Comparison of ENCODE assay signal across 19 cellular contexts in genomic region chr14:103100281-103101121, GRCh38. TPM values are rescaled to one million over a fixed set of nuclear protein-coding genes. Genes with fewer than 3 reads are reported as not detected.
A peak's percentile ranks its signal among the peaks of the same experiment; 100 is the strongest.
DNase-seq lines count a peak whose midpoint lies in the region; ATAC-seq, FAIRE-seq and TF ChIP-seq lines count a peak whose summit lies in the region.
"Had no signal": no experiment of that assay in that cellular context is flagged by ENCODE, and none has a peak within 500 bp of the region (broad histone marks: within the 10 kb centered on the region; RNA-seq: fewer than 3 reads in every experiment).

No MANE protein-coding gene starts in this region.

- in situ Hi-C loops in K562 (cut with MboI), result loop anchor here (10.0 kb wide), 1 partner anchor 194 kb away; no protein-coding TSS in a partner anchor

- FAIRE-seq in K562 (lab: Jason Lieb, UNC), result no peak
- FAIRE-seq: A204.1 had no signal

- BruUV-seq in K562 (replicated peaks; lab: Mats Ljungman, UMichigan), result TSS peak; percentile 36

- peaks cover 11% of the 10 kb centered on the region; the same call in 2 of the 3 replicates for H3K79me2 ChIP-seq in K562 (ENCODE audit: control insufficient read depth, insufficient read depth, low read length)

- H3K36me3 ChIP-seq in heart right ventricle (no peaks in the 10 kb centered on the region), K562 (ENCODE audit: control insufficient read depth, insufficient read depth, low read length) (peaks cover 6% of the 10 kb centered on the region; the same call in 1 of the 3 replicates), upper lobe of left lung (no peaks in the 10 kb centered on the region)

- TF ChIP-seq POLR2A in K562 (conservative IDR thresholded peaks at IDR 0.05), result no peak
- TF ChIP-seq POLR2A in upper lobe of left lung (IDR thresholded peaks at IDR 0.05), result no peak

- WGBS in heart right ventricle, 2 donors, result 89 to 92% methylated on average over 25 of the region's 25 CpGs
- WGBS in K562 (ENCODE audit: insufficient coverage, low coverage, missing lambda C conversion rate), result 62% methylated on average over 20 of the region's 25 CpGs
- WGBS in upper lobe of left lung, 2 donors, result 66 to 82% methylated on average over 12 to 24 of the region's 25 CpGs

- CTCF ChIA-PET in K562 (lab: Yijun Ruan, JAX; ENCODE audit: low intra/inter-chr PET ratio), result no interaction called here

- no peak for ATAC-seq in left ventricle myocardium superior
- no peak for ATAC-seq in heart right ventricle
- ATAC-seq in HG02870 (IDR thresholded peaks at IDR 0.05; ENCODE audit: unreplicated experiment), result peak; percentile 54
- ATAC-seq in K562, result no peak
- no peak for ATAC-seq in upper lobe of left lung (ENCODE audit: low FRiP score in 2 of 2)
- ATAC-seq: CD8-positive, alpha-beta T cell had no signal

- H3K9me1 ChIP-seq in K562 (ENCODE audit: control insufficient read depth, insufficient read depth, low read length), result no peaks in the 10 kb centered on the region

- no peaks in the 10 kb centered on the region for H4K20me1 ChIP-seq in K562 (replicated peaks; ENCODE audit: control insufficient read depth, insufficient read depth, low read length)

- TF ChIP-seq CTCF in heart right ventricle (IDR thresholded peaks at IDR 0.05) (no peak), K562 (IDR thresholded peaks at IDR 0.05 in 2 of 3, conservative IDR thresholded peaks at IDR 0.05 in 1 of 3; ENCODE audit: insufficient read depth in 2 of 3, low read depth in 1 of 3, low read length in 3 of 3) (no peak), upper lobe of left lung (IDR thresholded peaks at IDR 0.05) (no peak)

- H3K27me3 ChIP-seq in heart right ventricle, result peaks cover 34 to 74% (median 61%) of the 10 kb centered on the region in 7 donors
- no peaks in the 10 kb centered on the region for H3K27me3 ChIP-seq in K562 (ENCODE audit: control insufficient read depth in 2 of 2, insufficient read depth in 2 of 2, low read length in 2 of 2)
- peaks cover 0 to 34% (median 20%) of the 10 kb centered on the region in 4 donors for H3K27me3 ChIP-seq in upper lobe of left lung

- TF ChIP-seq EP300 in K562 (IDR thresholded peaks at IDR 0.05; ENCODE audit: low read length) (no peak), upper lobe of left lung (IDR thresholded peaks at IDR 0.05) (no peak)

- peaks cover 12 to 38% (median 28%) of the 10 kb centered on the region in 9 donors for H3K4me1 ChIP-seq in heart right ventricle
- peaks cover 31 to 86% of the 10 kb centered on the region in 2 experiments for H3K4me1 ChIP-seq in K562 (replicated peaks in 1 of 2; ENCODE audit: control insufficient read depth in 2 of 2, insufficient read depth in 2 of 2, low read length in 2 of 2)
- peaks cover 26 to 37% (median 28%) of the 10 kb centered on the region in 4 donors for H3K4me1 ChIP-seq in upper lobe of left lung

- no peak overlapping the region for H3K27ac ChIP-seq in heart right ventricle
- no peak overlapping the region for H3K27ac ChIP-seq in K562 (ENCODE audit: extremely low read depth, low read depth, low read length)
- no peak overlapping the region for H3K27ac ChIP-seq in upper lobe of left lung

- H3K9ac ChIP-seq in K562 (ENCODE audit: insufficient read depth in 1 of 2, low read depth in 2 of 2, low read length in 2 of 2), result peak overlapping the region; percentile 62 to 91; a peak in 3 of 4 replicates

- H3K4me3 ChIP-seq in heart right ventricle, result no peak overlapping the region
- H3K4me3 ChIP-seq in K562, result no peak overlapping the region
- H3K4me3 ChIP-seq in upper lobe of left lung, result no peak overlapping the region

- intact Hi-C loops in left ventricle myocardium superior (cut with micrococcal nuclease) (loop anchor here (10.0 kb wide), 1 partner anchor 84 kb away; no protein-coding TSS in a partner anchor), heart right ventricle (cut with DNase I) (loop anchor here in 3 of 10 donors (5.0 to 10.0 kb wide), 3 partner anchors 77 to 192 kb away; no protein-coding TSS in a partner anchor), K562 (cut with micrococcal nuclease) (no loop called here)

- H3K9me3 ChIP-seq in heart right ventricle (peaks cover 0 to 4% (median 0%) of the 10 kb centered on the region in 11 donors), K562 (replicated peaks; ENCODE audit: control insufficient read depth, insufficient read depth, low read depth, low read length) (no peaks in the 10 kb centered on the region), upper lobe of left lung (no peaks in the 10 kb centered on the region)

- POLR2A ChIA-PET in K562 (lab: Yijun Ruan, JAX), result interaction anchor here (0.6 to 1.2 kb wide), 3 partner anchors 10 to 233 kb away, joined by 3 to 4 read pairs (median 4); partner anchors contain the start of gene EIF5

- peak overlapping the region; percentile 85 for H3K4me2 ChIP-seq in K562 (ENCODE audit: insufficient read depth, low read length)

- peak; percentile 20 for DNase-seq in left ventricle myocardium superior
- DNase-seq in heart right ventricle, result no peak
- no peak for DNase-seq in K562 (ENCODE audit: extremely low read depth in 1 of 4, low spot score in 3 of 4)
- DNase-seq in upper lobe of left lung, result peak; percentile 47 to 72
- DNase-seq in NCI-H187 treated with DMSO at 0.1 percent for 48 hours (lab: John Stamatoyannopoulos, UW), result no peak
- no peak for DNase-seq in cerebellar nuclear complex (lab: John Stamatoyannopoulos, UW)
- DNase-seq in NCI-H2029 (lab: John Stamatoyannopoulos, UW), result no peak
- DNase-seq: activated naive CD4-positive, alpha-beta T cell treated with Interleukin-2 at 50 U/mL for 16 hours; CD8-positive, alpha-beta T cell; NCI-H2029 treated with DMSO at 0.1 percent for 48 hours; NCI-H524 treated with DMSO at 0.1 percent for 48 hours; stimulated activated CD4-positive, alpha-beta T cell treated with anti-CD3 and anti-CD28 coated beads, Interleukin-12 subunit alpha, Interleukin-12 subunit beta, amount 100 ng/mL, for 4 hours; SW 1271 had no signal

- no peak overlapping the region for H2AFZ ChIP-seq in K562 (ENCODE audit: low read depth, low read length)

- TF ChIP-seq RAD21 in K562 (CRISPR knock-in tag; conservative IDR thresholded peaks at IDR 0.05 in 1 of 2, IDR thresholded peaks at IDR 0.05 in 1 of 2), result no peak

RNA-seq across cellular contexts. Expression of gene EXOC3L4, which starts 6.0 kb away (rescaled TPM):
- total RNA-seq in left ventricle myocardium superior (0.42 TPM), heart right ventricle (1 to 10 TPM in 2 of 10 donors, under 1 TPM in 4, not detected in 4; 0.16 to 2.0 (median 0.48) TPM), K562 (2014; rRNA removed) (3.5 and 5.6 TPM in 2 replicates), K562 (2014; rRNA removed; fragmentation: Illumina TruSeq; extraction: Trizol) (0.33 TPM in 1 of 2 replicates, not detected in the other), K562 (2015; rRNA removed; fragmentation: Illumina TruSeq; extraction: Trizol) (0.83 and 1.6 TPM in 2 replicates), K562 (2021) (5.4 and 6.7 TPM in 2 replicates), upper lobe of left lung (1 to 10 TPM in 5 of 6 donors, under 1 TPM in 1; 0.30 to 7.6 (median 2.9) TPM)
- polyA plus RNA-seq in heart right ventricle (1 to 10 TPM in 1 of 2 donors, under 1 TPM in 1; 0.51 to 1.2 TPM), K562 (2011; rRNA removed) (1.1 and 2.0 TPM in 2 replicates), K562 (2014; fragmentation: Illumina TruSeq; extraction: Trizol) (0.25 and 0.97 TPM in 2 replicates), K562 (2014; fragmentation: Nextera tagmentation; extraction: Ambion mirVana) (under 1 TPM in 1 of 2 experiments, not detected in 1; 0.10 TPM), K562 (2014; rRNA removed) (6.2 and 11.7 TPM in 2 replicates)
- 7.7 and 24.3 TPM in 2 replicates for total RNA-seq in K562 (2011; cell fraction: chromatin; rRNA removed; ENCODE audit: low replicate concordance)
- 22.4 and 23.0 TPM in 2 replicates for total RNA-seq in K562 (2011; cell fraction: nucleolus; rRNA removed)
- 13.8 and 17.9 TPM in 2 replicates for total RNA-seq in K562 (2011; cell fraction: nucleoplasm; rRNA removed)
- polyA plus RNA-seq in K562 (2011; cell fraction: cytosol; rRNA removed), result 1.6 and 3.7 TPM in 2 replicates
- 8.4 and 18.9 TPM in 2 replicates for polyA plus RNA-seq in K562 (2011; cell fraction: nucleus; rRNA removed)
- polyA plus RNA-seq in K562 (2012), result 1.8 and 2.2 TPM in 2 replicates
- 0.21 TPM in 1 of 2 replicates, not detected in the other for polyA minus RNA-seq in K562 (2011; rRNA and poly(A)+ RNA removed)
- 2.5 and 2.9 TPM in 2 replicates for polyA minus RNA-seq in K562 (2011; cell fraction: cytosol; rRNA and poly(A)+ RNA removed)
- polyA minus RNA-seq in K562 (2011; cell fraction: nucleus; rRNA and poly(A)+ RNA removed), result 3.1 and 5.0 TPM in 2 replicates
- total RNA-seq: CD8-positive, alpha-beta T cell had no signal

RNA-seq across cellular contexts. Expression of gene LBHD2, which starts 16.5 kb away (rescaled TPM):
- total RNA-seq in left ventricle myocardium superior (not detected), heart right ventricle (not detected), K562 (2014; rRNA removed) (not detected in 2 replicates), K562 (2014; rRNA removed; fragmentation: Illumina TruSeq; extraction: Trizol) (not detected in 2 replicates), K562 (2015; rRNA removed; fragmentation: Illumina TruSeq; extraction: Trizol) (not detected in 2 replicates), K562 (2021) (not detected in 2 replicates), upper lobe of left lung (not detected)
- polyA plus RNA-seq in heart right ventricle (under 1 TPM in 1 of 2 donors, not detected in 1; 0.19 TPM), K562 (2011; rRNA removed) (not detected in 2 replicates), K562 (2014; fragmentation: Illumina TruSeq; extraction: Trizol) (not detected in 2 replicates), K562 (2014; fragmentation: Nextera tagmentation; extraction: Ambion mirVana) (not detected), K562 (2014; rRNA removed) (not detected in 2 replicates)
- total RNA-seq in K562 (2011; cell fraction: chromatin; rRNA removed; ENCODE audit: low replicate concordance), result not detected in 2 replicates
- total RNA-seq in K562 (2011; cell fraction: nucleolus; rRNA removed), result not detected in 2 replicates
- total RNA-seq in K562 (2011; cell fraction: nucleoplasm; rRNA removed), result not detected in 2 replicates
- 0.30 TPM in 1 of 2 replicates, not detected in the other for polyA plus RNA-seq in K562 (2011; cell fraction: cytosol; rRNA removed)
- polyA plus RNA-seq in K562 (2011; cell fraction: nucleus; rRNA removed), result not detected in 2 replicates
- polyA plus RNA-seq in K562 (2012), result not detected in 2 replicates
- not detected in 2 replicates for polyA minus RNA-seq in K562 (2011; rRNA and poly(A)+ RNA removed)
- polyA minus RNA-seq in K562 (2011; cell fraction: cytosol; rRNA and poly(A)+ RNA removed), result not detected in 2 replicates
- not detected in 2 replicates for polyA minus RNA-seq in K562 (2011; cell fraction: nucleus; rRNA and poly(A)+ RNA removed)
- total RNA-seq: CD8-positive, alpha-beta T cell; epithelial cell of proximal tubule; G401; kidney epithelial cell; posterior vena cava had no signal

RNA-seq across cellular contexts. Expression of gene TNFAIP2, which starts 22.8 kb away (rescaled TPM):
- total RNA-seq in left ventricle myocardium superior (50.5 TPM), heart right ventricle (100 to 1,000 TPM in 1 of 10 donors, 10 to 100 TPM in 9; 21.8 to 134 (median 42.0) TPM), K562 (2014; rRNA removed) (39.5 and 46.0 TPM in 2 replicates), K562 (2014; rRNA removed; fragmentation: Illumina TruSeq; extraction: Trizol) (20.8 and 23.7 TPM in 2 replicates), K562 (2015; rRNA removed; fragmentation: Illumina TruSeq; extraction: Trizol) (68.6 and 70.2 TPM in 2 replicates), K562 (2021) (52.7 and 61.2 TPM in 2 replicates), upper lobe of left lung (100 to 1,000 TPM in 4 of 6 donors, 10 to 100 TPM in 2; 51.2 to 542 (median 229) TPM)
- polyA plus RNA-seq in heart right ventricle (100 to 1,000 TPM in 1 of 2 donors, 10 to 100 TPM in 1; 24.6 to 138 TPM), K562 (2011; rRNA removed) (22.6 and 35.4 TPM in 2 replicates), K562 (2014; fragmentation: Illumina TruSeq; extraction: Trizol) (42.7 and 59.7 TPM in 2 replicates), K562 (2014; fragmentation: Nextera tagmentation; extraction: Ambion mirVana) (10 to 100 TPM; 44.6 to 49.7 TPM), K562 (2014; rRNA removed) (47.6 and 63.5 TPM in 2 replicates)
- 31.9 and 75.4 TPM in 2 replicates for total RNA-seq in K562 (2011; cell fraction: chromatin; rRNA removed; ENCODE audit: low replicate concordance)
- total RNA-seq in K562 (2011; cell fraction: nucleolus; rRNA removed), result 55.1 and 66.9 TPM in 2 replicates
- total RNA-seq in K562 (2011; cell fraction: nucleoplasm; rRNA removed), result 38.6 and 39.3 TPM in 2 replicates
- 30.5 and 40.8 TPM in 2 replicates for polyA plus RNA-seq in K562 (2011; cell fraction: cytosol; rRNA removed)
- 171 and 203 TPM in 2 replicates for polyA plus RNA-seq in K562 (2011; cell fraction: nucleus; rRNA removed)
- 33.8 and 69.4 TPM in 2 replicates for polyA plus RNA-seq in K562 (2012)
- 8.9 and 13.3 TPM in 2 replicates for polyA minus RNA-seq in K562 (2011; rRNA and poly(A)+ RNA removed)
- 25.6 and 31.0 TPM in 2 replicates for polyA minus RNA-seq in K562 (2011; cell fraction: cytosol; rRNA and poly(A)+ RNA removed)
- 17.0 and 18.2 TPM in 2 replicates for polyA minus RNA-seq in K562 (2011; cell fraction: nucleus; rRNA and poly(A)+ RNA removed)

RNA-seq across cellular contexts. Expression of gene CDC42BPB, which starts 43.2 kb away (rescaled TPM):
- 75.1 TPM for total RNA-seq in left ventricle myocardium superior
- 10 to 100 TPM; 60.8 to 83.6 (median 70.1) TPM for total RNA-seq in heart right ventricle
- 10 to 100 TPM; 29.6 to 31.2 TPM for polyA plus RNA-seq in heart right ventricle
- total RNA-seq in K562 (2011; cell fraction: chromatin; rRNA removed; ENCODE audit: low replicate concordance), result 119 and 196 TPM in 2 replicates
- total RNA-seq in K562 (2011; cell fraction: nucleolus; rRNA removed), result 64.6 and 73.0 TPM in 2 replicates
- total RNA-seq in K562 (2011; cell fraction: nucleoplasm; rRNA removed), result 59.7 and 71.4 TPM in 2 replicates
- 12.6 and 15.1 TPM in 2 replicates for total RNA-seq in K562 (2014; rRNA removed)
- 8.8 and 9.0 TPM in 2 replicates for total RNA-seq in K562 (2014; rRNA removed; fragmentation: Illumina TruSeq; extraction: Trizol)
- 8.7 and 9.7 TPM in 2 replicates for total RNA-seq in K562 (2015; rRNA removed; fragmentation: Illumina TruSeq; extraction: Trizol)
- total RNA-seq in K562 (2021), result 19.6 and 24.3 TPM in 2 replicates
- 19.5 and 22.9 TPM in 2 replicates for polyA plus RNA-seq in K562 (2011; rRNA removed)
- polyA plus RNA-seq in K562 (2011; cell fraction: cytosol; rRNA removed), result 11.9 and 18.9 TPM in 2 replicates
- 48.6 and 73.5 TPM in 2 replicates for polyA plus RNA-seq in K562 (2011; cell fraction: nucleus; rRNA removed)
- 17.6 and 18.7 TPM in 2 replicates for polyA plus RNA-seq in K562 (2012)
- 16.5 and 17.0 TPM in 2 replicates for polyA plus RNA-seq in K562 (2014; fragmentation: Illumina TruSeq; extraction: Trizol)
- under 1 TPM; 0.07 to 0.25 TPM for polyA plus RNA-seq in K562 (2014; fragmentation: Nextera tagmentation; extraction: Ambion mirVana)
- 13.9 and 15.0 TPM in 2 replicates for polyA plus RNA-seq in K562 (2014; rRNA removed)
- 18.5 and 26.6 TPM in 2 replicates for polyA minus RNA-seq in K562 (2011; rRNA and poly(A)+ RNA removed)
- polyA minus RNA-seq in K562 (2011; cell fraction: cytosol; rRNA and poly(A)+ RNA removed), result 21.0 and 21.4 TPM in 2 replicates
- 22.5 and 33.5 TPM in 2 replicates for polyA minus RNA-seq in K562 (2011; cell fraction: nucleus; rRNA and poly(A)+ RNA removed)
- 100 to 1,000 TPM; 108 to 268 (median 124) TPM for total RNA-seq in upper lobe of left lung

Comparison
In these comparisons a context has a peak if more than half of its experiments do, and no peak if none do; other contexts are left out.
1. DNase-seq: peak in left ventricle myocardium superior (single experiment) and upper lobe of left lung (2 of 2); none in heart right ventricle (0 of 2), K562 (0 of 4), NCI-H187 treated with DMSO at 0.1 percent for 48 hours (single experiment), cerebellar nuclear complex (0 of 2) and NCI-H2029 (single experiment).